Comparison of ENCODE assay signal across 1 cellular context in the genomic region with DNA sequence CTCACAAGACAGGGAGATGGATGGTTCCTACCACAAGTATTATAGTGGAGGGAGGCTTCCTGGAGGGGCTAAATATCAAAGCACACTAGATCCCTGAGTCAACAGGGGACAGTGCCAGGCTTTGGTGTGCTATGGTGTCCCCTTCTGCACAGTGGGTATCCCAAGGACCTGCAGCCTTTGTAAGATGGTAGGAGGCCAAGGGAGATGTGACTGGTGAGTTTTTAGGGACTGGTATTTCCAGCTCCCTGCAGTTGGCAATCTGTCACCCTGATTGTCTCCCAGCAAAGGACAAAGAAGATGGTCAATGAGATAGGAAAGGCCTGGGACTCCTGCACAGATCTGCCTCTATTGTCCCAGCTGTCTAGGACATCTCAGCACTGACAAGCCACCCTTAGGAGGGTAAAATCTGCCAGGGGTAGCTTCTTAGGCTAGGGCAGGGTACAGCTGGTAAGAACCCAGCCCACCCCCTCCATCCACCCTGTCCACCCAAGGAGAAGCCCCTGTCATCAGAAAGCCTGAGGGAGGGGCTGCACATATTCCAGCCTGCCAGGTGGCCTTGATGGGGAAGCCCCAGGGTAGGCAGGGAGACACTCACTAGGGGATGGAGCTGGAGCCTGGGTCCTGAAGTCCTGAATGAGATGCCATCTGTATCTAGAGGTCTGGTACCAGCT.
TF ChIP-seq lines count a peak whose summit lies in the region.

No MANE protein-coding gene starts in this region.

TF ChIP-seq in GM23338, 12 proteins besides CTCF, POLR2A, EP300 and RAD21 (continued from another document):
- TF ChIP-seq EZH2 (IDR thresholded peaks at IDR 0.05; ENCODE audit: low read depth, unreplicated experiment) = no peak
- no peak for TF ChIP-seq STAT1 (IDR thresholded peaks at IDR 0.05; ENCODE audit: unreplicated experiment)
- no peak for TF ChIP-seq NANOG (IDR thresholded peaks at IDR 0.05; ENCODE audit: borderline replicate concordance)
